8 cellular contexts compared by ENCODE assay signal in genomic region chr2:44167908-44168683, GRCh38. TPM values are rescaled to one million over a fixed set of nuclear protein-coding genes. Genes with fewer than 3 reads are reported as not detected.
A peak's percentile ranks its signal among the peaks of the same experiment; 100 is the strongest.
DNase-seq lines count a peak whose midpoint lies in the region; ATAC-seq and TF ChIP-seq lines count a peak whose summit lies in the region.

No MANE protein-coding gene starts in this region.

- H3K27me3 ChIP-seq in Panc1 (ENCODE audit: control insufficient read depth, insufficient read depth, low read length) (no peaks in the 10 kb centered on the region), mucosa of stomach (ENCODE audit: control insufficient read depth, insufficient read depth, low read length) (no peaks in the 10 kb centered on the region)

- no peaks in the 10 kb centered on the region for H3K9me3 Mint-ChIP-seq in activated T-cell treated with anti-CD3 and anti-CD28 coated beads, Interleukin-2, amount 50 U/mL, for 72 hours

- peak overlapping the region; percentile 96 for H3K27ac ChIP-seq in Panc1 (ENCODE audit: low read length)

- H3K4me1 ChIP-seq in Panc1 (ENCODE audit: control insufficient read depth, insufficient read depth, low read length) (no peaks in the 10 kb centered on the region), mucosa of stomach (ENCODE audit: control insufficient read depth, insufficient read depth, low read length) (peaks cover 8% of the 10 kb centered on the region)

- peaks cover 8% of the 10 kb centered on the region in 2 donors for H3K36me3 Mint-ChIP-seq in activated T-cell treated with anti-CD3 and anti-CD28 coated beads, Interleukin-2, amount 50 U/mL, for 72 hours (ENCODE audit: insufficient read depth in 2 of 2)

- peaks cover 2% of the 10 kb centered on the region; the same call in 1 of the 2 replicates for H3K36me3 ChIP-seq in Panc1 (ENCODE audit: control insufficient read depth, insufficient read depth, low read length)
- H3K36me3 ChIP-seq in mucosa of stomach (ENCODE audit: control insufficient read depth, insufficient read depth, low read length) = no peaks in the 10 kb centered on the region

- TF ChIP-seq CTCF in Panc1 (IDR thresholded peaks at IDR 0.05) = no peak

- H3K9me3 ChIP-seq in Panc1 (ENCODE audit: control insufficient read depth, insufficient read depth, low read depth, low read length) (no peaks in the 10 kb centered on the region), mucosa of stomach (ENCODE audit: control insufficient read depth, low read length) (no peaks in the 10 kb centered on the region)

- in situ Hi-C loops in Panc1 (cut with HindIII; ENCODE audit: low pct_unique_long_range_greater_than_20kb, low sequenced_read_pairs) = no loop called here

- POLR2A ChIA-PET in Panc1 (lab: Charles Lee) = interaction anchor here (0.5 to 0.7 kb wide), 6 partner anchors 16 to 1703 kb away, joined by 3 to 14 read pairs (median 4); no protein-coding TSS in a partner anchor

- H3K4me3 ChIP-seq in Panc1 (ENCODE audit: low read depth in 2 of 2, low read length in 2 of 2) (peak overlapping the region; percentile 70 to 94), mucosa of stomach (ENCODE audit: low read length) (peak overlapping the region; percentile 80)

- intact Hi-C loops in Panc1 (cut with micrococcal nuclease; ENCODE audit: unreplicated experiment) = loop anchor here (10.0 kb wide), 1 partner anchor 83 kb away; no protein-coding TSS in a partner anchor

- CTCF ChIA-PET in Panc1 (lab: Charles Lee) = interaction anchor here (0.5 to 0.7 kb wide), 4 partner anchors 11 to 131 kb away, joined by 4 to 11 read pairs (median 8); no protein-coding TSS in a partner anchor

- peaks cover 36% of the 10 kb centered on the region for H3K4me1 Mint-ChIP-seq in activated T-cell treated with anti-CD3 and anti-CD28 coated beads, Interleukin-2, amount 50 U/mL, for 72 hours (ENCODE audit: low read depth)

- ATAC-seq in GM21737 (IDR thresholded peaks at IDR 0.05; ENCODE audit: unreplicated experiment) (peak; percentile 84), Panc1 (peak; percentile 92), esophagus mucosa (peak; percentile 94)
- ATAC-seq in activated T-cell treated with anti-CD3 and anti-CD28 coated beads, Interleukin-2, amount 50 U/mL, for 72 hours (replicated peaks in 1 of 2) = peak; percentile 82 to 83

- no peaks in the 10 kb centered on the region for H3K27me3 Mint-ChIP-seq in activated T-cell treated with anti-CD3 and anti-CD28 coated beads, Interleukin-2, amount 50 U/mL, for 72 hours (ENCODE audit: low read depth)

- H3K9ac ChIP-seq in mucosa of stomach (ENCODE audit: low read length) = peak overlapping the region; percentile 87

- DNase-seq in DMS53 treated with DMSO at 0.1 percent for 48 hours (lab: John Stamatoyannopoulos, UW; ENCODE audit: unreplicated experiment) (peak; percentile 99), KG1 (lab: John Stamatoyannopoulos, UW) (peak; percentile 100), Panc1 (ENCODE audit: low read depth, low spot score) (peak; percentile 99)
- peak; percentile 96 to 99 for DNase-seq in activated T-cell treated with anti-CD3 and anti-CD28 coated beads, Interleukin-2, amount 50 U/mL, for 72 hours
- DNase-seq in stimulated activated CD8-positive, alpha-beta memory T cell treated with anti-CD3 and anti-CD28 coated beads, Interleukin-4, amount 100 ng/mL, for 48 hours = peak; percentile 96

- peak overlapping the region; percentile 90 for H3K27ac Mint-ChIP-seq in activated T-cell treated with anti-CD3 and anti-CD28 coated beads, Interleukin-2, amount 50 U/mL, for 72 hours

- BruUV-seq in Panc1 (replicated peaks; lab: Mats Ljungman, UMichigan) = no TSS peak

- peak overlapping the region; percentile 95 to 98 for H3K4me3 Mint-ChIP-seq in activated T-cell treated with anti-CD3 and anti-CD28 coated beads, Interleukin-2, amount 50 U/mL, for 72 hours

RNA-seq across cellular contexts. Expression of gene PPM1B, which starts 0.6 kb away (rescaled TPM):
- total RNA-seq in Panc1 (2021; ENCODE audit: unreplicated experiment) (36.0 TPM), esophagus mucosa (20.0 TPM)
- 32.7 TPM for polyA plus RNA-seq in Panc1 (2012; ENCODE audit: insufficient read length)
- total RNA-seq in activated T-cell treated with anti-CD3 and anti-CD28 coated beads, Interleukin-2, amount 50 U/mL, for 72 hours = 10 to 100 TPM; 47.6 to 60.1 TPM

Comparison
In these comparisons a context has a peak if more than half of its experiments do, and no peak if none do; other contexts are left out.
1. Peak in every context shown above with its lines: DNase-seq, ATAC-seq, H3K4me3 ChIP-seq and H3K27ac ChIP-seq.